ENCODE assay signal across 9 cellular contexts in the genomic region with DNA sequence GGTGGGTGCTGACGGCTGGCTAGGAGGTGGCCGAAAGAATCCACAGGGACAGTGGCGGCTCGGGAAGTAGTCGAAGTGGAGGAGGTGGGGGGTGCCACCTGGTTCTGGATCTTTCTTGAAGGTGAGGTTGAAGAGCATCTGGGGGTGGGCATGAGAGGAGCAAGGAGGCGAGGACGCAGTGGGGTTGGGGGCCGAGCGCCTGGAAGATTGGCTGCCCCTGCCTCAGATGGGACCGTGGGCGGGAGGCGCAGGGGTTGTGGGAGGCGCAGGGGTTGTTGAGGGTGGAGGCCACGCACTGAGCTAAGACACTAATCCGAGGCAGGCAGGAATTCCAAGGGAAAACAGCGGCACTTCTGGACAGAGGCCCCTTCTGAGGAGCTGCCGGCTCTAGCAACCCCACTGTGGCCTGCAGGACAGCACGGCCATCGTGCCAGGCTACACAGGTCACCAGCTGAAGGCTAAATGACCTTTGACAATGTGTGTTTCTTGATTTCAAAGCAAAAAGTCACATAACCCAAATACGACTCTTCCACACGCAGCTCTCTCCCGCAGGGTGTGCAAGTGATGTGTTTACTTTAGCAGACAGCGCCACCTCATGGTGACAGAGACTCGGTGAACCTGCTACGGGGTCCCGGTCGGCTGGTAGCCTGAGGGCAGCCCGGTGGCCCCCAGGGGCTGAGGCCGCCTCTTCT. TPM values are rescaled to one million over a fixed set of nuclear protein-coding genes. Genes with fewer than 3 reads are reported as not detected.
DNase-seq lines count a peak whose midpoint lies in the region; ATAC-seq, FAIRE-seq and TF ChIP-seq lines count a peak whose summit lies in the region.
"Had no signal": no experiment of that assay in that cellular context is flagged by ENCODE, and none has a peak within 500 bp of the region (broad histone marks: within the 10 kb centered on the region; RNA-seq: fewer than 3 reads in every experiment).

No MANE protein-coding gene starts in this region.

- TF ChIP-seq EP300 in upper lobe of left lung (IDR thresholded peaks at IDR 0.05), result no peak

- H3K9me3 Mint-ChIP-seq in activated naive CD4-positive, alpha-beta T cell treated with anti-CD3 and anti-CD28 coated beads for 36 hours, result no peaks in the 10 kb centered on the region
- H3K9me3 Mint-ChIP-seq: T-helper 1 cell treated with Interleukin-12 subunit alpha and Interleukin-12 subunit beta and Interleukin-4 antibody, amounts not matched to agents 30 μg/mL and 1 μg/mL, for 36 hours had no signal

- H3K27ac ChIP-seq in upper lobe of left lung, result peak overlapping the region in 1 of 4 donors; percentile 53

- H3K9me3 ChIP-seq in MG63, result no peaks in the 10 kb centered on the region
- H3K9me3 ChIP-seq in upper lobe of left lung, result no peaks in the 10 kb centered on the region

- no peaks in the 10 kb centered on the region for H3K36me3 Mint-ChIP-seq in activated naive CD4-positive, alpha-beta T cell treated with anti-CD3 and anti-CD28 coated beads for 36 hours (ENCODE audit: low read depth)

- 55 to 56% methylated on average over 28 to 29 of the region's 29 CpGs for WGBS in upper lobe of left lung, 2 donors

- DNase-seq in DMS 273 (lab: John Stamatoyannopoulos, UW; ENCODE audit: unreplicated experiment) (peak; percentile 92), MG63 (peak; percentile 11), SK-N-DZ (ENCODE audit: low spot score) (peak; percentile 77), head of caudate nucleus (peak; percentile 48 to 92 (median 78)), posterior cingulate gyrus (peak in 9 of 10 donors; percentile 52 to 95 (median 78)), upper lobe of left lung (peak; percentile 70 to 82), RCC 7860 (ENCODE audit: low spot score) (no peak)
- peak; percentile 93 for DNase-seq in activated naive CD4-positive, alpha-beta T cell treated with anti-CD3 and anti-CD28 coated beads for 36 hours

- peak; percentile 78 to 79 for ATAC-seq in upper lobe of left lung (ENCODE audit: low FRiP score in 2 of 2)

- H3K27me3 Mint-ChIP-seq in activated naive CD4-positive, alpha-beta T cell treated with anti-CD3 and anti-CD28 coated beads for 36 hours (ENCODE audit: low read depth), result no peaks in the 10 kb centered on the region

- peaks cover 10 to 17% (median 12%) of the 10 kb centered on the region in 4 donors for H3K4me1 ChIP-seq in upper lobe of left lung

- H3K4me3 Mint-ChIP-seq in activated naive CD4-positive, alpha-beta T cell treated with anti-CD3 and anti-CD28 coated beads for 36 hours, result no peak overlapping the region
- H3K4me3 Mint-ChIP-seq: T-helper 1 cell treated with Interleukin-12 subunit alpha and Interleukin-12 subunit beta and Interleukin-4 antibody, amounts not matched to agents 30 μg/mL and 1 μg/mL, for 36 hours had no signal

- no peak overlapping the region for H3K27ac Mint-ChIP-seq in activated naive CD4-positive, alpha-beta T cell treated with anti-CD3 and anti-CD28 coated beads for 36 hours
- H3K27ac Mint-ChIP-seq: T-helper 1 cell treated with Interleukin-12 subunit alpha and Interleukin-12 subunit beta and Interleukin-4 antibody, amounts not matched to agents 30 μg/mL and 1 μg/mL, for 36 hours had no signal

- no peak for FAIRE-seq in RCC 7860 (lab: Jason Lieb, UNC)

- CTCF ChIA-PET in activated naive CD4-positive, alpha-beta T cell treated with anti-CD3 and anti-CD28 coated beads for 36 hours (lab: Charles Lee), result interaction anchor here (0.8 to 2.8 kb wide), 24 partner anchors 8 to 220 kb away, joined by 3 to 32 read pairs (median 4); a partner anchor contains a TSS

- TF ChIP-seq CTCF in upper lobe of left lung (IDR thresholded peaks at IDR 0.05), result peak; percentile 70 to 86 (median 79)

- H3K4me1 Mint-ChIP-seq in activated naive CD4-positive, alpha-beta T cell treated with anti-CD3 and anti-CD28 coated beads for 36 hours (ENCODE audit: low read depth), result peaks cover 4% of the 10 kb centered on the region

- no peaks in the 10 kb centered on the region for H3K36me3 ChIP-seq in MG63
- H3K36me3 ChIP-seq in upper lobe of left lung, result peaks cover 0 to 12% (median 9%) of the 10 kb centered on the region in 4 donors

- no peak overlapping the region for H3K4me3 ChIP-seq in MG63
- no peak overlapping the region for H3K4me3 ChIP-seq in upper lobe of left lung

- no peak for TF ChIP-seq POLR2A in upper lobe of left lung (IDR thresholded peaks at IDR 0.05)

- intact Hi-C loops in activated naive CD4-positive, alpha-beta T cell treated with anti-CD3 and anti-CD28 coated beads for 36 hours (cut with micrococcal nuclease), result loop anchor here (1.0 to 2.0 kb wide), 4 partner anchors 35 to 249 kb away; no protein-coding TSS in a partner anchor
- intact Hi-C loops in head of caudate nucleus (cut with DNase I), result no loop called here
- intact Hi-C loops in posterior cingulate gyrus (cut with DNase I), result loop anchor here (2.0 to 10.0 kb wide), 3 partner anchors 33 to 247 kb away; no protein-coding TSS in a partner anchor

- H3K27me3 ChIP-seq in MG63 (no peaks in the 10 kb centered on the region), upper lobe of left lung (no peaks in the 10 kb centered on the region)

RNA-seq across cellular contexts. Expression of a gene that starts 44.1 kb away (rescaled TPM):
- 43.4 and 54.4 TPM in 2 replicates for total RNA-seq in MG63 (2014; rRNA removed; shearing (Covaris generic); ENCODE audit: low replicate concordance)
- polyA plus RNA-seq in SK-N-DZ (2014; cell fraction: cytosol; rRNA removed), result 71.9 and 78.2 TPM in 2 replicates
- 54.0 and 151 TPM in 2 replicates for polyA plus RNA-seq in SK-N-DZ (2014; cell fraction: nucleus; rRNA removed)
- 10 to 100 TPM; 77.9 to 80.5 TPM for total RNA-seq in activated naive CD4-positive, alpha-beta T cell treated with anti-CD3 and anti-CD28 coated beads for 36 hours
- 100 to 1,000 TPM in 1 of 6 donors, 10 to 100 TPM in 5; 64.4 to 116 (median 68.5) TPM for total RNA-seq in upper lobe of left lung
